Comparison of ENCODE assay signal across 15 cellular contexts in genomic region chr6:157821342-157822033, GRCh38. TPM values are rescaled to one million over a fixed set of nuclear protein-coding genes. Genes with fewer than 3 reads are reported as not detected.
DNase-seq lines count a peak whose midpoint lies in the region; ATAC-seq and TF ChIP-seq lines count a peak whose summit lies in the region.
"Had no signal": no experiment of that assay in that cellular context is flagged by ENCODE, and none has a peak within 500 bp of the region (broad histone marks: within the 10 kb centered on the region; RNA-seq: fewer than 3 reads in every experiment).

No MANE protein-coding gene starts in this region.

- H3F3A ChIP-seq in MM.1S (ENCODE audit: insufficient read depth, low read length): no peaks in the 10 kb centered on the region

- H2AFZ ChIP-seq in IMR-90 (replicated peaks; ENCODE audit: low read length, poor library complexity) (no peak overlapping the region), MM.1S (ENCODE audit: low read length) (no peak overlapping the region)

- no peaks in the 10 kb centered on the region for H3K27me3 ChIP-seq in IMR-90 (ENCODE audit: control insufficient read depth, insufficient read depth, low read length)
- no peaks in the 10 kb centered on the region for H3K27me3 ChIP-seq in dorsolateral prefrontal cortex
- H3K27me3 ChIP-seq in MM.1S (replicated peaks; ENCODE audit: insufficient read depth, low read length): peaks cover 65% of the 10 kb centered on the region
- H3K27me3 ChIP-seq: SJSA1 had no signal

- H3K56ac ChIP-seq in IMR-90 (ENCODE audit: extremely low read depth, insufficient read depth, low read length): no peak overlapping the region

- POLR2A ChIA-PET in activated CD8-positive, alpha-beta T cell treated with anti-CD3 and anti-CD28 coated beads for 36 hours (lab: Charles Lee): interaction anchor here (1.1 to 1.5 kb wide), 2 partner anchors 11 to 21 kb away, joined by 4 to 7 read pairs; no protein-coding TSS in a partner anchor
- POLR2A ChIA-PET in activated CD8-positive, alpha-beta T cell treated with anti-CD3 and anti-CD28 coated beads, Interleukin-2, amount 10 ng/mL, durations not matched to agents 7 days and 5 days (lab: Charles Lee): no interaction called here
- POLR2A ChIA-PET in IMR-90 (lab: Charles Lee; ENCODE audit: unreplicated experiment): no interaction called here

- CTCF ChIA-PET in activated CD8-positive, alpha-beta T cell treated with anti-CD3 and anti-CD28 coated beads for 36 hours (lab: Charles Lee): interaction anchor here (0.8 to 2.3 kb wide), 3 partner anchors 9 to 65 kb away, joined by 3 to 8 read pairs (median 5); no protein-coding TSS in a partner anchor
- CTCF ChIA-PET in activated CD8-positive, alpha-beta T cell treated with anti-CD3 and anti-CD28 coated beads, Interleukin-2, amount 10 ng/mL, durations not matched to agents 7 days and 5 days (lab: Charles Lee): interaction anchor here (1.2 kb wide), 1 partner anchor 205 kb away, joined by 3 read pairs; no protein-coding TSS in a partner anchor
- CTCF ChIA-PET in IMR-90 (lab: Yijun Ruan, JAX): no interaction called here

- H4K20me1 ChIP-seq in IMR-90 (ENCODE audit: insufficient read depth, low read length) (no peaks in the 10 kb centered on the region; the same call in 1 of the 2 replicates), MM.1S (ENCODE audit: insufficient read depth, low read length) (no peaks in the 10 kb centered on the region)

- no peak overlapping the region for H3K4ac ChIP-seq in IMR-90 (ENCODE audit: low read depth, low read length)

- no peak overlapping the region for H4K91ac ChIP-seq in IMR-90 (ENCODE audit: insufficient read depth, low read depth, low read length)

- no peak overlapping the region for H3K14ac ChIP-seq in IMR-90 (replicated peaks; ENCODE audit: low read depth, low read length)

- no peak for TF ChIP-seq CTCF in activated CD8-positive, alpha-beta T cell treated with anti-CD3 and anti-CD28 coated beads for 36 hours (IDR thresholded peaks at IDR 0.05)
- TF ChIP-seq CTCF in IMR-90 (conservative IDR thresholded peaks at IDR 0.05; ENCODE audit: low read depth, low read length) (no peak), dorsolateral prefrontal cortex (IDR thresholded peaks at IDR 0.05 in 54 of 56, conservative IDR thresholded peaks at IDR 0.05 in 2 of 56; ENCODE audit: low read depth in 1 of 56, partially characterized antibody in 56 of 56) (no peak), osteocyte (IDR thresholded peaks at IDR 0.05) (no peak), MM.1S (IDR thresholded peaks at IDR 0.05; ENCODE audit: low read length) (no peak)

- peaks cover 3% of the 10 kb centered on the region for H3K27me3 Mint-ChIP-seq in activated CD8-positive, alpha-beta T cell treated with anti-CD3 and anti-CD28 coated beads for 36 hours
- peaks cover 41% of the 10 kb centered on the region for H3K27me3 Mint-ChIP-seq in activated CD8-positive, alpha-beta T cell treated with anti-CD3 and anti-CD28 coated beads, Interleukin-2, amount 10 ng/mL, durations not matched to agents 7 days and 5 days (ENCODE audit: low read depth)
- H3K27me3 Mint-ChIP-seq in osteocyte (ENCODE audit: unreplicated experiment): no peaks in the 10 kb centered on the region

- H3K36me3 Mint-ChIP-seq in activated CD8-positive, alpha-beta T cell treated with anti-CD3 and anti-CD28 coated beads for 36 hours (ENCODE audit: low read depth): peaks cover 23% of the 10 kb centered on the region
- H3K36me3 Mint-ChIP-seq in activated CD8-positive, alpha-beta T cell treated with anti-CD3 and anti-CD28 coated beads, Interleukin-2, amount 10 ng/mL, durations not matched to agents 7 days and 5 days (ENCODE audit: low read depth): peaks cover 12% of the 10 kb centered on the region
- no peaks in the 10 kb centered on the region for H3K36me3 Mint-ChIP-seq in osteocyte (ENCODE audit: unreplicated experiment)

- H3K9me1 ChIP-seq in IMR-90 (ENCODE audit: insufficient read depth, low read length): peaks cover 4% of the 10 kb centered on the region; the same call in 1 of the 2 replicates

- H2BK15ac ChIP-seq in IMR-90 (ENCODE audit: low read depth, low read length): no peak overlapping the region

- peak overlapping the region; percentile 50; the same call in 1 of the 2 replicates for H2AK5ac ChIP-seq in IMR-90 (ENCODE audit: low read depth, low read length)

- dilution Hi-C loops in IMR-90 (cut with HindIII; ENCODE audit: low sequenced_read_pairs, unreplicated experiment): no loop called here

- H2BK5ac ChIP-seq in IMR-90 (ENCODE audit: low read depth, low read length, poor library complexity, severe bottlenecking): no peak overlapping the region

- H3K23ac ChIP-seq in IMR-90 (ENCODE audit: low read depth, low read length): no peak overlapping the region

- H3K27ac ChIP-seq in IMR-90 (ENCODE audit: insufficient read depth, low read length) (no peak overlapping the region), dorsolateral prefrontal cortex (peak overlapping the region in 32 of 59 donors; percentile 89 to 99 (median 97)), MM.1S (ENCODE audit: low read length) (no peak overlapping the region)
- H3K27ac ChIP-seq: SJSA1, WERI-Rb-1 had no signal

- H2AK9ac ChIP-seq in IMR-90 (replicated peaks; ENCODE audit: low read depth, low read length, poor library complexity): no peak overlapping the region

- no peaks in the 10 kb centered on the region for H3K9me3 Mint-ChIP-seq in activated CD8-positive, alpha-beta T cell treated with anti-CD3 and anti-CD28 coated beads for 36 hours
- H3K9me3 Mint-ChIP-seq in activated CD8-positive, alpha-beta T cell treated with anti-CD3 and anti-CD28 coated beads, Interleukin-2, amount 10 ng/mL, durations not matched to agents 7 days and 5 days (ENCODE audit: insufficient read depth): no peaks in the 10 kb centered on the region
- no peaks in the 10 kb centered on the region for H3K9me3 Mint-ChIP-seq in osteocyte (ENCODE audit: unreplicated experiment)

- H3K4me3 Mint-ChIP-seq in activated CD8-positive, alpha-beta T cell treated with anti-CD3 and anti-CD28 coated beads for 36 hours: peak overlapping the region; percentile 70
- no peak overlapping the region for H3K4me3 Mint-ChIP-seq in activated CD8-positive, alpha-beta T cell treated with anti-CD3 and anti-CD28 coated beads, Interleukin-2, amount 10 ng/mL, durations not matched to agents 7 days and 5 days
- peak overlapping the region; percentile 64 for H3K4me3 Mint-ChIP-seq in osteocyte (ENCODE audit: unreplicated experiment)

- no peak overlapping the region for H3K18ac ChIP-seq in IMR-90 (ENCODE audit: low read depth, low read length)

- H3K4me3 ChIP-seq in IMR-90 (ENCODE audit: insufficient read depth, low read depth, low read length) (no peak overlapping the region), dorsolateral prefrontal cortex (no peak overlapping the region), MM.1S (ENCODE audit: low read length) (no peak overlapping the region)
- H3K4me3 ChIP-seq: GM12878, SJSA1 had no signal

- no peak for TF ChIP-seq POLR2A in IMR-90 (IDR thresholded peaks at IDR 0.05; ENCODE audit: low read depth, low read length)

- H3K9ac ChIP-seq in IMR-90 (ENCODE audit: low read depth, low read length) (no peak overlapping the region), MM.1S (ENCODE audit: low read length) (no peak overlapping the region)

- no peak for DNase-seq in activated CD8-positive, alpha-beta T cell treated with anti-CD3 and anti-CD28 coated beads for 36 hours
- DNase-seq in activated CD8-positive, alpha-beta T cell treated with anti-CD3 and anti-CD28 coated beads, Interleukin-2, amount 10 ng/mL, durations not matched to agents 7 days and 5 days: no peak
- DNase-seq in IMR-90: peak; percentile 40
- DNase-seq in dorsolateral prefrontal cortex: no peak
- DNase-seq in osteocyte (ENCODE audit: extremely low spot score, unreplicated experiment): no peak
- DNase-seq in MM.1S: no peak
- no peak for DNase-seq in mucosa of gallbladder (ENCODE audit: low spot score)
- no peak for DNase-seq in activated effector memory CD4-positive, alpha-beta T cell treated with anti-CD3 and anti-CD28 coated beads, Interleukin-2, amount 50 U/mL, for 16 hours
- DNase-seq: ACHN, DMS153, left cardiac atrium, spleen, WERI-Rb-1 had no signal

- no peak for ATAC-seq in activated CD8-positive, alpha-beta T cell treated with anti-CD3 and anti-CD28 coated beads for 36 hours
- ATAC-seq in activated CD8-positive, alpha-beta T cell treated with anti-CD3 and anti-CD28 coated beads, Interleukin-2, amount 10 ng/mL, durations not matched to agents 7 days and 5 days: no peak
- no peak for ATAC-seq in IMR-90 (ENCODE audit: low read depth)
- ATAC-seq: GM12878, left cardiac atrium had no signal

- TF ChIP-seq RAD21 in IMR-90 (IDR thresholded peaks at IDR 0.05; ENCODE audit: low read length): no peak

- BruUV-seq in IMR-90 (replicated peaks; lab: Mats Ljungman, UMichigan): no TSS peak

- H3K79me1 ChIP-seq in IMR-90 (ENCODE audit: low read depth in 1 of 2, low read length in 2 of 2): peaks cover 0 to 11% of the 10 kb centered on the region in 2 experiments; a peak in 2 of 4 replicates

- H3K4me2 ChIP-seq in IMR-90 (ENCODE audit: low read depth, low read length) (no peak overlapping the region), MM.1S (ENCODE audit: low read depth, low read length) (no peak overlapping the region)

- in situ Hi-C loops in IMR-90 (cut with MboI; ENCODE audit: low sequenced_read_pairs): loop anchor here (5.0 kb wide), 1 partner anchor 64 kb away; no protein-coding TSS in a partner anchor

- H4K5ac ChIP-seq in IMR-90 (ENCODE audit: low read depth, low read length): no peak overlapping the region

- H3K4me1 Mint-ChIP-seq in activated CD8-positive, alpha-beta T cell treated with anti-CD3 and anti-CD28 coated beads for 36 hours (ENCODE audit: low read depth): peaks cover 30% of the 10 kb centered on the region
- H3K4me1 Mint-ChIP-seq in activated CD8-positive, alpha-beta T cell treated with anti-CD3 and anti-CD28 coated beads, Interleukin-2, amount 10 ng/mL, durations not matched to agents 7 days and 5 days (ENCODE audit: low read depth): peaks cover 24% of the 10 kb centered on the region
- H3K4me1 Mint-ChIP-seq in osteocyte (ENCODE audit: unreplicated experiment): peaks cover 34% of the 10 kb centered on the region

- H3K9me2 ChIP-seq in MM.1S (replicated peaks; ENCODE audit: insufficient read depth, low read length): no peaks in the 10 kb centered on the region

- WGBS in IMR-90 (ENCODE audit: extremely low coverage in 2 of 2, insufficient read length in 1 of 2), 2 experiments: no CpG with 5 or more reads among the region's 6 CpGs

- H3K36me3 ChIP-seq in IMR-90 (ENCODE audit: control insufficient read depth, insufficient read depth, low read length): no peaks in the 10 kb centered on the region
- no peaks in the 10 kb centered on the region for H3K36me3 ChIP-seq in MM.1S (replicated peaks; ENCODE audit: insufficient read depth, low read length)
- H3K36me3 ChIP-seq: spleen, WERI-Rb-1 had no signal

- H2BK20ac ChIP-seq in IMR-90 (ENCODE audit: low read depth, low read length): no peak overlapping the region

- intact Hi-C loops in activated CD8-positive, alpha-beta T cell treated with anti-CD3 and anti-CD28 coated beads for 36 hours (cut with micrococcal nuclease): no loop called here
- intact Hi-C loops in IMR-90 (cut with micrococcal nuclease) (loop anchor here (2.0 kb wide), 1 partner anchor 65 kb away; no protein-coding TSS in a partner anchor), dorsolateral prefrontal cortex (cut with DNase I) (loop anchor here (5.0 to 10.0 kb wide), 6 partner anchors 41 to 253 kb away; no protein-coding TSS in a partner anchor)

- H3K4me1 ChIP-seq in IMR-90 (ENCODE audit: control insufficient read depth, insufficient read depth, low read length): peaks cover 7% of the 10 kb centered on the region; the same call in 1 of the 2 replicates
- H3K4me1 ChIP-seq in MM.1S (ENCODE audit: low read length): no peaks in the 10 kb centered on the region

- H2BK120ac ChIP-seq in IMR-90 (ENCODE audit: low read depth, low read length): no peak overlapping the region

- H3K27ac Mint-ChIP-seq in activated CD8-positive, alpha-beta T cell treated with anti-CD3 and anti-CD28 coated beads for 36 hours: peak overlapping the region; percentile 83
- H3K27ac Mint-ChIP-seq in activated CD8-positive, alpha-beta T cell treated with anti-CD3 and anti-CD28 coated beads, Interleukin-2, amount 10 ng/mL, durations not matched to agents 7 days and 5 days: no peak overlapping the region
- H3K27ac Mint-ChIP-seq in osteocyte (ENCODE audit: unreplicated experiment): peak overlapping the region; percentile 89

- no peaks in the 10 kb centered on the region for H3K9me3 ChIP-seq in IMR-90 (ENCODE audit: control insufficient read depth, insufficient read depth, low read length)
- no peaks in the 10 kb centered on the region for H3K9me3 ChIP-seq in MM.1S (replicated peaks; ENCODE audit: insufficient read depth, low read length)
- H3K9me3 ChIP-seq: SJSA1, spleen had no signal

- no peaks in the 10 kb centered on the region for H3K79me2 ChIP-seq in MM.1S (ENCODE audit: low read length)

- H4K8ac ChIP-seq in IMR-90 (ENCODE audit: low read depth in 2 of 2, low read length in 2 of 2): no peak overlapping the region

RNA-seq across cellular contexts. Expression of gene SNX9, which starts 1.6 kb away (rescaled TPM):
- total RNA-seq in activated CD8-positive, alpha-beta T cell treated with anti-CD3 and anti-CD28 coated beads for 36 hours: 10 to 100 TPM; 44.9 to 45.1 TPM
- 1 to 10 TPM; 9.1 to 9.2 TPM for total RNA-seq in activated CD8-positive, alpha-beta T cell treated with anti-CD3 and anti-CD28 coated beads, Interleukin-2, amount 10 ng/mL, durations not matched to agents 7 days and 5 days
- 41.2 and 41.9 TPM in 2 replicates for total RNA-seq in IMR-90 (2012; rRNA removed)
- polyA plus RNA-seq in IMR-90 (2012; rRNA removed): 34.8 and 35.3 TPM in 2 replicates
- polyA plus RNA-seq in IMR-90 (2012; cell fraction: cytosol; rRNA removed): 18.7 and 20.5 TPM in 2 replicates
- 20.1 and 45.0 TPM in 2 replicates for polyA plus RNA-seq in IMR-90 (2012; cell fraction: nucleus; rRNA removed; ENCODE audit: low replicate concordance)
- 10 to 100 TPM; 21.2 to 46.1 (median 28.8) TPM for total RNA-seq in dorsolateral prefrontal cortex
- 65.0 and 65.2 TPM in 2 replicates for total RNA-seq in osteocyte
- total RNA-seq in mucosa of gallbladder: 56.7 TPM

Comparison
In these comparisons a context has a peak if more than half of its experiments do, and no peak if none do; other contexts are left out.
1. H3K27ac ChIP-seq: peak in dorsolateral prefrontal cortex (32 of 59); none in IMR-90 (single experiment) and MM.1S (single experiment).